ENCODE assay signal across 1 cellular context in the genomic region with DNA sequence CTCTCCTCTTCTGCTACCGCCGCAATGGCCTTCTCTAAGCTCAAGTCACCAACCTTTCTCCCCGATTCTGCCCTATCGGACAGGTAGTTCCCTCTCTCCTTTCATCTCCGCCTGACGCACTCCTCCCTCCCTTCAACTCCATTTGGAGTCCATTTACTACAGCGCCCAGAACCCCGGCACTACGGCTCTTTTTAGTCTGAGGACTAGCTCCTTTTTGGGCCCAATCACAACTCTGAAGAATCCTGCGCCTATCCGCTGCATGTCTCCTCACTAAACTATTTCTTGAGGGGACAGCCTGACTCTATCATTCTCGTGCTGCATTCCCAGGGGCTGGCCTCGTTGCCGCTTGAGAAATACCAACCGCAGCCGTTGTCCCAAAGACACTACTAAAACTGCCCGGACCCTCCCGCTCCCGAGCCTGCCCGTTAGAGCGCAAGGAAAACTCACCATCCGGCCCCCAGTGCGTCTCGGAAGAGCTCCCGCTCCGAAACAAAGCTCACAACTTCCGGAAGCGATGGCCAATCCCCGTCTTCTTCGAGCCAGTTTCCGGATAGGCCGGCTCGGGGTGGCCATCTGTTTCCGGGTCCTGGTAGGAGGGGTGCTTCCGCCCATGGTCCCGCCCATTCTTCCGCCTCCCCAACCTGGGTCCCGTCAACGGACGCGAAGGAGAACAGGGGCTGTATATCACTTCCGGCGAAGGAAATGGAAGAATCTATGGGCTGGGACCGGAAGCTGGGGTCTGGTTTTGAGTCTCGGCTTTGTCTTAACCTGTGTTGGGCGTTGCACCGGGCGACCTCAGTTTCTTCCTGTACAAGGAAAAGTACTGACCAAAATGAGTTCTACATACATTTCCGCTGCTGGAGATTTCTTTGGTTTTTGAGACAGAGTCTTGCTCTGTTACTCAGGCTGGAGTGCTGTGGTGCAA.
TF ChIP-seq lines count a peak whose summit lies in the region.

A gene (minus strand): TSS at position 491 of the 925 bp plus-strand sequence. CDS start 2,776 bp downstream, outside the sequence.

TF ChIP-seq in K562, 482 proteins besides CTCF, POLR2A, EP300 and RAD21 (continued from another document and continues in another):
- TF ChIP-seq, protein P1, sequence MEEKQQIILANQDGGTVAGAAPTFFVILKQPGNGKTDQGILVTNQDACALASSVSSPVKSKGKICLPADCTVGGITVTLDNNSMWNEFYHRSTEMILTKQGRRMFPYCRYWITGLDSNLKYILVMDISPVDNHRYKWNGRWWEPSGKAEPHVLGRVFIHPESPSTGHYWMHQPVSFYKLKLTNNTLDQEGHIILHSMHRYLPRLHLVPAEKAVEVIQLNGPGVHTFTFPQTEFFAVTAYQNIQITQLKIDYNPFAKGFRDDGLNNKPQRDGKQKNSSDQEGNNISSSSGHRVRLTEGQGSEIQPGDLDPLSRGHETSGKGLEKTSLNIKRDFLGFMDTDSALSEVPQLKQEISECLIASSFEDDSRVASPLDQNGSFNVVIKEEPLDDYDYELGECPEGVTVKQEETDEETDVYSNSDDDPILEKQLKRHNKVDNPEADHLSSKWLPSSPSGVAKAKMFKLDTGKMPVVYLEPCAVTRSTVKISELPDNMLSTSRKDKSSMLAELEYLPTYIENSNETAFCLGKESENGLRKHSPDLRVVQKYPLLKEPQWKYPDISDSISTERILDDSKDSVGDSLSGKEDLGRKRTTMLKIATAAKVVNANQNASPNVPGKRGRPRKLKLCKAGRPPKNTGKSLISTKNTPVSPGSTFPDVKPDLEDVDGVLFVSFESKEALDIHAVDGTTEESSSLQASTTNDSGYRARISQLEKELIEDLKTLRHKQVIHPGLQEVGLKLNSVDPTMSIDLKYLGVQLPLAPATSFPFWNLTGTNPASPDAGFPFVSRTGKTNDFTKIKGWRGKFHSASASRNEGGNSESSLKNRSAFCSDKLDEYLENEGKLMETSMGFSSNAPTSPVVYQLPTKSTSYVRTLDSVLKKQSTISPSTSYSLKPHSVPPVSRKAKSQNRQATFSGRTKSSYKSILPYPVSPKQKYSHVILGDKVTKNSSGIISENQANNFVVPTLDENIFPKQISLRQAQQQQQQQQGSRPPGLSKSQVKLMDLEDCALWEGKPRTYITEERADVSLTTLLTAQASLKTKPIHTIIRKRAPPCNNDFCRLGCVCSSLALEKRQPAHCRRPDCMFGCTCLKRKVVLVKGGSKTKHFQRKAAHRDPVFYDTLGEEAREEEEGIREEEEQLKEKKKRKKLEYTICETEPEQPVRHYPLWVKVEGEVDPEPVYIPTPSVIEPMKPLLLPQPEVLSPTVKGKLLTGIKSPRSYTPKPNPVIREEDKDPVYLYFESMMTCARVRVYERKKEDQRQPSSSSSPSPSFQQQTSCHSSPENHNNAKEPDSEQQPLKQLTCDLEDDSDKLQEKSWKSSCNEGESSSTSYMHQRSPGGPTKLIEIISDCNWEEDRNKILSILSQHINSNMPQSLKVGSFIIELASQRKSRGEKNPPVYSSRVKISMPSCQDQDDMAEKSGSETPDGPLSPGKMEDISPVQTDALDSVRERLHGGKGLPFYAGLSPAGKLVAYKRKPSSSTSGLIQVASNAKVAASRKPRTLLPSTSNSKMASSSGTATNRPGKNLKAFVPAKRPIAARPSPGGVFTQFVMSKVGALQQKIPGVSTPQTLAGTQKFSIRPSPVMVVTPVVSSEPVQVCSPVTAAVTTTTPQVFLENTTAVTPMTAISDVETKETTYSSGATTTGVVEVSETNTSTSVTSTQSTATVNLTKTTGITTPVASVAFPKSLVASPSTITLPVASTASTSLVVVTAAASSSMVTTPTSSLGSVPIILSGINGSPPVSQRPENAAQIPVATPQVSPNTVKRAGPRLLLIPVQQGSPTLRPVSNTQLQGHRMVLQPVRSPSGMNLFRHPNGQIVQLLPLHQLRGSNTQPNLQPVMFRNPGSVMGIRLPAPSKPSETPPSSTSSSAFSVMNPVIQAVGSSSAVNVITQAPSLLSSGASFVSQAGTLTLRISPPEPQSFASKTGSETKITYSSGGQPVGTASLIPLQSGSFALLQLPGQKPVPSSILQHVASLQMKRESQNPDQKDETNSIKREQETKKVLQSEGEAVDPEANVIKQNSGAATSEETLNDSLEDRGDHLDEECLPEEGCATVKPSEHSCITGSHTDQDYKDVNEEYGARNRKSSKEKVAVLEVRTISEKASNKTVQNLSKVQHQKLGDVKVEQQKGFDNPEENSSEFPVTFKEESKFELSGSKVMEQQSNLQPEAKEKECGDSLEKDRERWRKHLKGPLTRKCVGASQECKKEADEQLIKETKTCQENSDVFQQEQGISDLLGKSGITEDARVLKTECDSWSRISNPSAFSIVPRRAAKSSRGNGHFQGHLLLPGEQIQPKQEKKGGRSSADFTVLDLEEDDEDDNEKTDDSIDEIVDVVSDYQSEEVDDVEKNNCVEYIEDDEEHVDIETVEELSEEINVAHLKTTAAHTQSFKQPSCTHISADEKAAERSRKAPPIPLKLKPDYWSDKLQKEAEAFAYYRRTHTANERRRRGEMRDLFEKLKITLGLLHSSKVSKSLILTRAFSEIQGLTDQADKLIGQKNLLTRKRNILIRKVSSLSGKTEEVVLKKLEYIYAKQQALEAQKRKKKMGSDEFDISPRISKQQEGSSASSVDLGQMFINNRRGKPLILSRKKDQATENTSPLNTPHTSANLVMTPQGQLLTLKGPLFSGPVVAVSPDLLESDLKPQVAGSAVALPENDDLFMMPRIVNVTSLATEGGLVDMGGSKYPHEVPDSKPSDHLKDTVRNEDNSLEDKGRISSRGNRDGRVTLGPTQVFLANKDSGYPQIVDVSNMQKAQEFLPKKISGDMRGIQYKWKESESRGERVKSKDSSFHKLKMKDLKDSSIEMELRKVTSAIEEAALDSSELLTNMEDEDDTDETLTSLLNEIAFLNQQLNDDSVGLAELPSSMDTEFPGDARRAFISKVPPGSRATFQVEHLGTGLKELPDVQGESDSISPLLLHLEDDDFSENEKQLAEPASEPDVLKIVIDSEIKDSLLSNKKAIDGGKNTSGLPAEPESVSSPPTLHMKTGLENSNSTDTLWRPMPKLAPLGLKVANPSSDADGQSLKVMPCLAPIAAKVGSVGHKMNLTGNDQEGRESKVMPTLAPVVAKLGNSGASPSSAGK (IDR thresholded peaks at IDR 0.05) = no peak; the same call in 1 of the 2 replicates
- no peak for TF ChIP-seq RFX7 (CRISPR knock-in tag; IDR thresholded peaks at IDR 0.05)
- peak; percentile 86 to 94; a peak in 3 of 4 replicates for TF ChIP-seq ETV6 (IDR thresholded peaks at IDR 0.05; ENCODE audit: borderline replicate concordance in 1 of 2, low read depth in 2 of 2, low read length in 1 of 2)
- TF ChIP-seq ETV6 (CRISPR knock-in tag; IDR thresholded peaks at IDR 0.05; ENCODE audit: borderline replicate concordance) = no peak
- TF ChIP-seq, protein P2, sequence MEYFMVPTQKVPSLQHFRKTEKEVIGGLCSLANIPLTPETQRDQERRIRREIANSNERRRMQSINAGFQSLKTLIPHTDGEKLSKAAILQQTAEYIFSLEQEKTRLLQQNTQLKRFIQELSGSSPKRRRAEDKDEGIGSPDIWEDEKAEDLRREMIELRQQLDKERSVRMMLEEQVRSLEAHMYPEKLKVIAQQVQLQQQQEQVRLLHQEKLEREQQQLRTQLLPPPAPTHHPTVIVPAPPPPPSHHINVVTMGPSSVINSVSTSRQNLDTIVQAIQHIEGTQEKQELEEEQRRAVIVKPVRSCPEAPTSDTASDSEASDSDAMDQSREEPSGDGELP (CRISPR knock-in tag; IDR thresholded peaks at IDR 0.05; ENCODE audit: borderline replicate concordance) = peak; percentile 98
- TF ChIP-seq, protein P3, sequence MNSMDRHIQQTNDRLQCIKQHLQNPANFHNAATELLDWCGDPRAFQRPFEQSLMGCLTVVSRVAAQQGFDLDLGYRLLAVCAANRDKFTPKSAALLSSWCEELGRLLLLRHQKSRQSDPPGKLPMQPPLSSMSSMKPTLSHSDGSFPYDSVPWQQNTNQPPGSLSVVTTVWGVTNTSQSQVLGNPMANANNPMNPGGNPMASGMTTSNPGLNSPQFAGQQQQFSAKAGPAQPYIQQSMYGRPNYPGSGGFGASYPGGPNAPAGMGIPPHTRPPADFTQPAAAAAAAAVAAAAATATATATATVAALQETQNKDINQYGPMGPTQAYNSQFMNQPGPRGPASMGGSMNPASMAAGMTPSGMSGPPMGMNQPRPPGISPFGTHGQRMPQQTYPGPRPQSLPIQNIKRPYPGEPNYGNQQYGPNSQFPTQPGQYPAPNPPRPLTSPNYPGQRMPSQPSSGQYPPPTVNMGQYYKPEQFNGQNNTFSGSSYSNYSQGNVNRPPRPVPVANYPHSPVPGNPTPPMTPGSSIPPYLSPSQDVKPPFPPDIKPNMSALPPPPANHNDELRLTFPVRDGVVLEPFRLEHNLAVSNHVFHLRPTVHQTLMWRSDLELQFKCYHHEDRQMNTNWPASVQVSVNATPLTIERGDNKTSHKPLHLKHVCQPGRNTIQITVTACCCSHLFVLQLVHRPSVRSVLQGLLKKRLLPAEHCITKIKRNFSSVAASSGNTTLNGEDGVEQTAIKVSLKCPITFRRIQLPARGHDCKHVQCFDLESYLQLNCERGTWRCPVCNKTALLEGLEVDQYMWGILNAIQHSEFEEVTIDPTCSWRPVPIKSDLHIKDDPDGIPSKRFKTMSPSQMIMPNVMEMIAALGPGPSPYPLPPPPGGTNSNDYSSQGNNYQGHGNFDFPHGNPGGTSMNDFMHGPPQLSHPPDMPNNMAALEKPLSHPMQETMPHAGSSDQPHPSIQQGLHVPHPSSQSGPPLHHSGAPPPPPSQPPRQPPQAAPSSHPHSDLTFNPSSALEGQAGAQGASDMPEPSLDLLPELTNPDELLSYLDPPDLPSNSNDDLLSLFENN (IDR thresholded peaks at IDR 0.05; ENCODE audit: low read depth in 2 of 2, low read length in 2 of 2) = 0 out of 4 replicates have a peak, but pooled peaks of 1 of the 2 experiments have one; percentile 5
- no peak for TF ChIP-seq EWSR1 (IDR thresholded peaks at IDR 0.05; ENCODE audit: borderline replicate concordance, low read depth, partially characterized antibody)
- TF ChIP-seq TCF3 (CRISPR knock-in tag; IDR thresholded peaks at IDR 0.05) = no peak
- no peak for TF ChIP-seq HIVEP1 (CRISPR knock-in tag; IDR thresholded peaks at IDR 0.05)
- TF ChIP-seq NCOA1 (IDR thresholded peaks at IDR 0.05; ENCODE audit: low read depth) = peak; percentile 83
- no peak for TF ChIP-seq MTA1 (IDR thresholded peaks at IDR 0.05; ENCODE audit: borderline replicate concordance)
- TF ChIP-seq, protein P4, sequence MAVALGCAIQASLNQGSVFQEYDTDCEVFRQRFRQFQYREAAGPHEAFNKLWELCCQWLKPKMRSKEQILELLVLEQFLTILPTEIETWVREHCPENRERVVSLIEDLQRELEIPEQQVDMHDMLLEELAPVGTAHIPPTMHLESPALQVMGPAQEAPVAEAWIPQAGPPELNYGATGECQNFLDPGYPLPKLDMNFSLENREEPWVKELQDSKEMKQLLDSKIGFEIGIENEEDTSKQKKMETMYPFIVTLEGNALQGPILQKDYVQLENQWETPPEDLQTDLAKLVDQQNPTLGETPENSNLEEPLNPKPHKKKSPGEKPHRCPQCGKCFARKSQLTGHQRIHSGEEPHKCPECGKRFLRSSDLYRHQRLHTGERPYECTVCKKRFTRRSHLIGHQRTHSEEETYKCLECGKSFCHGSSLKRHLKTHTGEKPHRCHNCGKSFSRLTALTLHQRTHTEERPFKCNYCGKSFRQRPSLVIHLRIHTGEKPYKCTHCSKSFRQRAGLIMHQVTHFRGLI (CRISPR knock-in tag; IDR thresholded peaks at IDR 0.05) = 0 out of 2 replicates have a peak, but pooled peaks have one; percentile 9
- TF ChIP-seq TFAM (CRISPR knock-in tag; conservative IDR thresholded peaks at IDR 0.05) = no peak
- TF ChIP-seq, protein P5, sequence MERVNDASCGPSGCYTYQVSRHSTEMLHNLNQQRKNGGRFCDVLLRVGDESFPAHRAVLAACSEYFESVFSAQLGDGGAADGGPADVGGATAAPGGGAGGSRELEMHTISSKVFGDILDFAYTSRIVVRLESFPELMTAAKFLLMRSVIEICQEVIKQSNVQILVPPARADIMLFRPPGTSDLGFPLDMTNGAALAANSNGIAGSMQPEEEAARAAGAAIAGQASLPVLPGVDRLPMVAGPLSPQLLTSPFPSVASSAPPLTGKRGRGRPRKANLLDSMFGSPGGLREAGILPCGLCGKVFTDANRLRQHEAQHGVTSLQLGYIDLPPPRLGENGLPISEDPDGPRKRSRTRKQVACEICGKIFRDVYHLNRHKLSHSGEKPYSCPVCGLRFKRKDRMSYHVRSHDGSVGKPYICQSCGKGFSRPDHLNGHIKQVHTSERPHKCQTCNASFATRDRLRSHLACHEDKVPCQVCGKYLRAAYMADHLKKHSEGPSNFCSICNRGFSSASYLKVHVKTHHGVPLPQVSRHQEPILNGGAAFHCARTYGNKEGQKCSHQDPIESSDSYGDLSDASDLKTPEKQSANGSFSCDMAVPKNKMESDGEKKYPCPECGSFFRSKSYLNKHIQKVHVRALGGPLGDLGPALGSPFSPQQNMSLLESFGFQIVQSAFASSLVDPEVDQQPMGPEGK (CRISPR knock-in tag; IDR thresholded peaks at IDR 0.05; ENCODE audit: borderline replicate concordance) = no peak; the same call in 1 of the 2 replicates
- TF ChIP-seq MCM7 (IDR thresholded peaks at IDR 0.05) = no peak
- peak; percentile 98 for TF ChIP-seq NR2C1 (IDR thresholded peaks at IDR 0.05)
- TF ChIP-seq NR2C1 (tag; IDR thresholded peaks at IDR 0.05) = peak; percentile 99
- peak; percentile 81; the same call in 1 of the 2 replicates for TF ChIP-seq DMBX1 (CRISPR knock-in tag; IDR thresholded peaks at IDR 0.05; ENCODE audit: borderline replicate concordance)
- peak; percentile 95 for TF ChIP-seq POLR2G (IDR thresholded peaks at IDR 0.05; ENCODE audit: low read depth, low read length)
- TF ChIP-seq, protein P6, sequence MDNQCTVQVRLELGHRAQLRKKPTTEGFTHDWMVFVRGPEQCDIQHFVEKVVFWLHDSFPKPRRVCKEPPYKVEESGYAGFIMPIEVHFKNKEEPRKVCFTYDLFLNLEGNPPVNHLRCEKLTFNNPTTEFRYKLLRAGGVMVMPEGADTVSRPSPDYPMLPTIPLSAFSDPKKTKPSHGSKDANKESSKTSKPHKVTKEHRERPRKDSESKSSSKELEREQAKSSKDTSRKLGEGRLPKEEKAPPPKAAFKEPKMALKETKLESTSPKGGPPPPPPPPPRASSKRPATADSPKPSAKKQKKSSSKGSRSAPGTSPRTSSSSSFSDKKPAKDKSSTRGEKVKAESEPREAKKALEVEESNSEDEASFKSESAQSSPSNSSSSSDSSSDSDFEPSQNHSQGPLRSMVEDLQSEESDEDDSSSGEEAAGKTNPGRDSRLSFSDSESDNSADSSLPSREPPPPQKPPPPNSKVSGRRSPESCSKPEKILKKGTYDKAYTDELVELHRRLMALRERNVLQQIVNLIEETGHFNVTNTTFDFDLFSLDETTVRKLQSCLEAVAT (IDR thresholded peaks at IDR 0.05) = peak in 1 of 2 experiments; percentile 91; a peak in 2 of 4 replicates
- TF ChIP-seq, protein P7, sequence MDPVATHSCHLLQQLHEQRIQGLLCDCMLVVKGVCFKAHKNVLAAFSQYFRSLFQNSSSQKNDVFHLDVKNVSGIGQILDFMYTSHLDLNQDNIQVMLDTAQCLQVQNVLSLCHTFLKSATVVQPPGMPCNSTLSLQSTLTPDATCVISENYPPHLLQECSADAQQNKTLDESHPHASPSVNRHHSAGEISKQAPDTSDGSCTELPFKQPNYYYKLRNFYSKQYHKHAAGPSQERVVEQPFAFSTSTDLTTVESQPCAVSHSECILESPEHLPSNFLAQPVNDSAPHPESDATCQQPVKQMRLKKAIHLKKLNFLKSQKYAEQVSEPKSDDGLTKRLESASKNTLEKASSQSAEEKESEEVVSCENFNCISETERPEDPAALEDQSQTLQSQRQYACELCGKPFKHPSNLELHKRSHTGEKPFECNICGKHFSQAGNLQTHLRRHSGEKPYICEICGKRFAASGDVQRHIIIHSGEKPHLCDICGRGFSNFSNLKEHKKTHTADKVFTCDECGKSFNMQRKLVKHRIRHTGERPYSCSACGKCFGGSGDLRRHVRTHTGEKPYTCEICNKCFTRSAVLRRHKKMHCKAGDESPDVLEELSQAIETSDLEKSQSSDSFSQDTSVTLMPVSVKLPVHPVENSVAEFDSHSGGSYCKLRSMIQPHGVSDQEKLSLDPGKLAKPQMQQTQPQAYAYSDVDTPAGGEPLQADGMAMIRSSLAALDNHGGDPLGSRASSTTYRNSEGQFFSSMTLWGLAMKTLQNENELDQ (CRISPR knock-in tag; IDR thresholded peaks at IDR 0.05; ENCODE audit: borderline replicate concordance) = no peak
- TF ChIP-seq NCOR1 (IDR thresholded peaks at IDR 0.05) = peak; percentile 31; the same call in 1 of the 2 replicates
- TF ChIP-seq BACH1 (tag; IDR thresholded peaks at IDR 0.05) = 0 out of 2 replicates have a peak, but pooled peaks have one; percentile 3
- no peak for TF ChIP-seq SNRNP70 (optimal IDR thresholded peaks at IDR 0.05; ENCODE audit: low read depth, low read length)
